ENCODE assay signal across 18 cellular contexts in genomic region chr3:51304230-51304629, GRCh38.
"Had no signal": no experiment of that assay in that cellular context is flagged by ENCODE, and none has a peak within 500 bp of the region (broad histone marks: within the 10 kb centered on the region; RNA-seq: fewer than 3 reads in every experiment).

No MANE protein-coding gene starts in this region.

- H3K27ac Mint-ChIP-seq: activated B cell treated with CpG ODN at 0.5 μM for 24 hours; activated CD4-positive, alpha-beta memory T cell treated with anti-CD3 and anti-CD28 coated beads for 36 hours; activated naive CD8-positive, alpha-beta T cell; effector memory CD8-positive, alpha-beta T cell; mesothelial cell of epicardium; nephron; progenitor cell of endocrine pancreas had no signal

- H3K9me3 ChIP-seq: transverse colon, vagina had no signal

- H3K36me3 ChIP-seq: lower lobe of right lung, transverse colon, vagina had no signal

- H3K4me1 ChIP-seq: lower lobe of right lung, transverse colon, vagina had no signal

- H3K27ac ChIP-seq: lower lobe of right lung, transverse colon, vagina had no signal

- DNase-seq: activated B cell treated with CpG ODN at 0.5 μM for 24 hours; activated CD4-positive, alpha-beta memory T cell treated with anti-CD3 and anti-CD28 coated beads for 36 hours; activated CD4-positive, alpha-beta T cell treated with anti-CD3 and anti-CD28 coated beads for 4 hours; activated T-cell treated with anti-CD3 and anti-CD28 coated beads for 4 hours; cerebellar nuclear complex; cortex of kidney; effector memory CD8-positive, alpha-beta T cell; islet precursor cell; left colon; lower lobe of right lung; right cardiac atrium; stimulated activated naive CD8-positive, alpha-beta T cell treated with anti-CD3 and anti-CD28 coated beads, Interleukin-15, Interleukin-2, amounts not matched to agents 100 U/mL and 50 U/mL, for 24 hours; transverse colon had no signal

- H3K4me3 ChIP-seq: lower lobe of right lung, transverse colon, vagina had no signal

- H3K4me3 Mint-ChIP-seq: activated B cell treated with CpG ODN at 0.5 μM for 24 hours; activated CD4-positive, alpha-beta memory T cell treated with anti-CD3 and anti-CD28 coated beads for 36 hours; activated naive CD8-positive, alpha-beta T cell; effector memory CD8-positive, alpha-beta T cell; mesothelial cell of epicardium; nephron had no signal

- H3K4me1 Mint-ChIP-seq: activated B cell treated with CpG ODN at 0.5 μM for 24 hours, mesothelial cell of epicardium, nephron had no signal

- H3K27me3 Mint-ChIP-seq: activated naive CD8-positive, alpha-beta T cell; progenitor cell of endocrine pancreas had no signal

- ATAC-seq: effector memory CD8-positive, alpha-beta T cell; left colon; lower lobe of right lung; right cardiac atrium; stimulated activated naive CD8-positive, alpha-beta T cell treated with anti-CD3 and anti-CD28 coated beads, Interleukin-15, Interleukin-2, amounts not matched to agents 100 U/mL and 50 U/mL, for 24 hours had no signal

- H3K27me3 ChIP-seq: transverse colon, vagina had no signal
